In genomic region chr6:18477301-18477941, GRCh38 we compare ENCODE assay signal across 10 cellular contexts.
DNase-seq lines count a peak whose midpoint lies in the region; ATAC-seq and TF ChIP-seq lines count a peak whose summit lies in the region.
"Had no signal": no experiment of that assay in that cellular context is flagged by ENCODE, and none has a peak within 500 bp of the region (broad histone marks: within the 10 kb centered on the region; RNA-seq: fewer than 3 reads in every experiment).

No MANE protein-coding gene starts in this region.

- TF ChIP-seq CTCF in omental fat pad (IDR thresholded peaks at IDR 0.05) (no peak), tibial artery (IDR thresholded peaks at IDR 0.05) (no peak), smooth muscle cell (IDR thresholded peaks at IDR 0.05; ENCODE audit: borderline replicate concordance, insufficient read depth, poor library complexity, severe bottlenecking) (no peak), dorsolateral prefrontal cortex (IDR thresholded peaks at IDR 0.05 in 54 of 56, conservative IDR thresholded peaks at IDR 0.05 in 2 of 56; ENCODE audit: low read depth in 1 of 56, partially characterized antibody in 56 of 56) (no peak)

- no peaks in the 10 kb centered on the region for H4K20me1 ChIP-seq in smooth muscle cell (ENCODE audit: low read depth)

- no peak overlapping the region for H3K4me3 Mint-ChIP-seq in dendritic cell treated with granulocyte-macrophage colony-stimulating factor and Interleukin-4, amounts not matched to agents 40 ng/mL and 50 ng/mL, for 4 days

- H3K36me3 Mint-ChIP-seq in dendritic cell treated with granulocyte-macrophage colony-stimulating factor and Interleukin-4, amounts not matched to agents 40 ng/mL and 50 ng/mL, for 4 days (ENCODE audit: low read depth): peaks cover 4% of the 10 kb centered on the region

- intact Hi-C loops in dendritic cell treated with granulocyte-macrophage colony-stimulating factor and Interleukin-4, amounts not matched to agents 40 ng/mL and 50 ng/mL, for 4 days (cut with micrococcal nuclease): no loop called here
- intact Hi-C loops in tibial artery (cut with DNase I; ENCODE audit: low total_unique reads) (no loop called here), dorsolateral prefrontal cortex (cut with DNase I) (no loop called here)

- H3K4me3 ChIP-seq in tibial artery: no peak overlapping the region
- H3K4me3 ChIP-seq in smooth muscle cell: no peak overlapping the region
- H3K4me3 ChIP-seq in dorsolateral prefrontal cortex: no peak overlapping the region
- H3K4me3 ChIP-seq: SJSA1 had no signal

- no peaks in the 10 kb centered on the region for H3F3A ChIP-seq in smooth muscle cell (ENCODE audit: low read depth)

- H3K27ac ChIP-seq in tibial artery (no peak overlapping the region), smooth muscle cell (ENCODE audit: low read depth) (no peak overlapping the region), dorsolateral prefrontal cortex (peak overlapping the region in 11 of 59 donors; percentile 4 to 69 (median 35))
- H3K27ac ChIP-seq: SJSA1 had no signal

- ATAC-seq in omental fat pad (ENCODE audit: low FRiP score): peak; percentile 10

- WGBS in smooth muscle cell (ENCODE audit: low lambda C conversion rate): 82% methylated on average over 2 of the region's 2 CpGs

- H3K9me3 Mint-ChIP-seq in dendritic cell treated with granulocyte-macrophage colony-stimulating factor and Interleukin-4, amounts not matched to agents 40 ng/mL and 50 ng/mL, for 4 days: peaks cover 13% of the 10 kb centered on the region

- H3K9me3 ChIP-seq in tibial artery (no peaks in the 10 kb centered on the region), smooth muscle cell (replicated peaks; ENCODE audit: low read depth) (no peaks in the 10 kb centered on the region)
- H3K9me3 ChIP-seq: SJSA1 had no signal

- no peak overlapping the region for H3K9ac ChIP-seq in smooth muscle cell (ENCODE audit: low read depth)

- DNase-seq in ELR (ENCODE audit: low read depth) (peak; percentile 12), M059J (ENCODE audit: low read depth) (peak; percentile 51), omental fat pad (ENCODE audit: low spot score) (no peak), tibial artery (no peak), smooth muscle cell (lab: John Stamatoyannopoulos, UW; ENCODE audit: unreplicated experiment) (no peak), dorsolateral prefrontal cortex (no peak)
- DNase-seq in stimulated activated CD4-positive, alpha-beta T cell treated with anti-CD3 and anti-CD28 coated beads, Interleukin-15, amount 100 ng/mL, for 24 hours: no peak
- DNase-seq: MM.1S had no signal

- peak overlapping the region; percentile 78 for H3K27ac Mint-ChIP-seq in dendritic cell treated with granulocyte-macrophage colony-stimulating factor and Interleukin-4, amounts not matched to agents 40 ng/mL and 50 ng/mL, for 4 days

- H3K27me3 Mint-ChIP-seq in dendritic cell treated with granulocyte-macrophage colony-stimulating factor and Interleukin-4, amounts not matched to agents 40 ng/mL and 50 ng/mL, for 4 days: no peaks in the 10 kb centered on the region

- peaks cover 65% of the 10 kb centered on the region for H3K4me1 Mint-ChIP-seq in dendritic cell treated with granulocyte-macrophage colony-stimulating factor and Interleukin-4, amounts not matched to agents 40 ng/mL and 50 ng/mL, for 4 days (ENCODE audit: low read depth)

- H3K79me2 ChIP-seq in smooth muscle cell (ENCODE audit: low read depth): no peaks in the 10 kb centered on the region

- H3K36me3 ChIP-seq in tibial artery (no peaks in the 10 kb centered on the region), smooth muscle cell (ENCODE audit: low read depth) (no peaks in the 10 kb centered on the region)
- H3K36me3 ChIP-seq: SJSA1 had no signal

- no peaks in the 10 kb centered on the region for H3K4me1 ChIP-seq in tibial artery
- H3K4me1 ChIP-seq in smooth muscle cell (ENCODE audit: low read depth): peaks cover 5% of the 10 kb centered on the region

- no peaks in the 10 kb centered on the region for H3K27me3 ChIP-seq in tibial artery
- H3K27me3 ChIP-seq in smooth muscle cell (ENCODE audit: low read depth): peaks cover 6% of the 10 kb centered on the region
- H3K27me3 ChIP-seq in dorsolateral prefrontal cortex: no peaks in the 10 kb centered on the region
- H3K27me3 ChIP-seq: SJSA1 had no signal

- no peak overlapping the region for H2AFZ ChIP-seq in smooth muscle cell (ENCODE audit: low read depth)

- no peak overlapping the region for H3K4me2 ChIP-seq in smooth muscle cell

Comparison
In these comparisons a context has a peak if more than half of its experiments do, and no peak if none do; other contexts are left out.
1. DNase-seq: peak in ELR (single experiment) and M059J (single experiment); none in omental fat pad (single experiment), tibial artery (0 of 2), stimulated activated CD4-positive, alpha-beta T cell treated with anti-CD3 and anti-CD28 coated beads, Interleukin-15, amount 100 ng/mL, for 24 hours (single experiment), smooth muscle cell (single experiment) and dorsolateral prefrontal cortex (0 of 10).